ENCODE assay signal across 8 cellular contexts in the genomic region with DNA sequence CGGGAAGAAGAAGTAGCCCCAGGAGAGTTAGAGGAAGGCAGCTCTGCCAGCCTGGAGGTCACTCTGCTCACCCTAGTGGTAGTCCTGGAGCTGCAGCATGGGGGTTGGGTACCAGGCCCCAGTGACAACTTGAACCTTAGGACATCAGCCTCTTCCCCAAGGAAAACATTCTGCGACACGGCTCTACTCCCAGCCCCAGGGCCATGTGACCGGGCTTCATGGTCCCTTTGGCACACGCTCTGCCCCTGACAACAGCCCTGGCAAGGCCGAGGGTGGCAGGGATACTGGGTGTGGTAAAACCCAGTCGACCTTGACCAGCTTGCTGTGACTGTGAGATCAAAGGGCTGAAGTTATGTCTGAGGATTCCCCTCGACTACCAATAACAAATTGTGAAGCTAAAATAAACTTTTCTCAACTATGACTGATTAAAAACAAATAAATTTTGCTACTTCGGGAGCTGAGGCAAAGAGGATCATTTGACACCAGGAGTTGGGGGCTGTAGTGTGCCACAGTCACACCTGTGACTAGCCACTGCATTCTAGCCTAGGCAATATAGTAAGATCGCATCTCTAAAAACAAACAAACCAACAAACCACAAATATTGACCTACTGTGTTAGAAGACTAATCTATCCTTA. TPM values are rescaled to one million over a fixed set of nuclear protein-coding genes. Genes with fewer than 3 reads are reported as not detected.
DNase-seq lines count a peak whose midpoint lies in the region; ATAC-seq and TF ChIP-seq lines count a peak whose summit lies in the region.

No MANE protein-coding gene starts in this region.

- H3K36me3 Mint-ChIP-seq in activated B cell treated with CpG ODN at 0.5 μM for 24 hours (ENCODE audit: low read depth) (no peaks in the 10 kb centered on the region), T-cell (no peaks in the 10 kb centered on the region)
- H3K36me3 Mint-ChIP-seq in activated T-cell treated with anti-CD3 and anti-CD28 coated beads, Interleukin-2, amount 50 U/mL, for 72 hours (ENCODE audit: insufficient read depth in 2 of 2) = no peaks in the 10 kb centered on the region

- POLR2A ChIA-PET in activated B cell treated with CpG ODN at 0.5 μM for 24 hours (lab: Charles Lee) = interaction anchor here (0.6 to 4.7 kb wide), 12 partner anchors 9 to 67 kb away, joined by 3 to 38 read pairs (median 5); partner anchors contain the start of gene ARID1B
- POLR2A ChIA-PET in T-cell (lab: Charles Lee) = interaction anchor here in 1 of 2 donors (0.7 to 0.9 kb wide), 2 partner anchors 47 to 127 kb away, joined by 3 to 5 read pairs; no protein-coding TSS in a partner anchor

- H3K27ac ChIP-seq in parathyroid adenoma = no peak overlapping the region
- no peak overlapping the region for H3K27ac ChIP-seq in esophagus squamous epithelium

- DNase-seq in activated B cell treated with CpG ODN at 0.5 μM for 24 hours = peak; percentile 32
- no peak for DNase-seq in esophagus squamous epithelium (lab: John Stamatoyannopoulos, UW)
- DNase-seq in T-cell = no peak
- no peak for DNase-seq in SKM-1 treated with dmso at 0.1 percent for 144 hours (lab: John Stamatoyannopoulos, UW; ENCODE audit: unreplicated experiment)
- no peak for DNase-seq in activated T-cell treated with anti-CD3 and anti-CD28 coated beads, Interleukin-2, amount 50 U/mL, for 72 hours

- H3K4me1 ChIP-seq in parathyroid adenoma (peaks cover 6% of the 10 kb centered on the region), esophagus squamous epithelium (peaks cover 0 to 4% (median 0%) of the 10 kb centered on the region in 3 donors)

- WGBS in esophagus squamous epithelium, 2 donors = 47 to 55% methylated on average over 7 to 8 of the region's 10 CpGs

- H3K27me3 ChIP-seq in parathyroid adenoma (ENCODE audit: control insufficient read depth, insufficient read depth, low read length) (no peaks in the 10 kb centered on the region), esophagus squamous epithelium (no peaks in the 10 kb centered on the region)

- H3K27me3 Mint-ChIP-seq in activated B cell treated with CpG ODN at 0.5 μM for 24 hours (no peaks in the 10 kb centered on the region), T-cell (peaks cover 5 to 10% of the 10 kb centered on the region in 2 donors)
- peaks cover 8% of the 10 kb centered on the region for H3K27me3 Mint-ChIP-seq in activated T-cell treated with anti-CD3 and anti-CD28 coated beads, Interleukin-2, amount 50 U/mL, for 72 hours (ENCODE audit: low read depth)

- H3K4me3 ChIP-seq in parathyroid adenoma (ENCODE audit: low read depth, low read length) (no peak overlapping the region), esophagus squamous epithelium (no peak overlapping the region)

- H3K9me3 ChIP-seq in parathyroid adenoma (ENCODE audit: control insufficient read depth, low read length) (no peaks in the 10 kb centered on the region), esophagus squamous epithelium (no peaks in the 10 kb centered on the region)

- no peaks in the 10 kb centered on the region for H3K79me2 ChIP-seq in parathyroid adenoma

- no peak overlapping the region for H3K9ac ChIP-seq in parathyroid adenoma

- peak overlapping the region; percentile 35 for H3K4me2 ChIP-seq in parathyroid adenoma (ENCODE audit: low read length)

- peak overlapping the region; percentile 77 for H2AFZ ChIP-seq in parathyroid adenoma

- peak; percentile 80 for ATAC-seq in GM18867 (IDR thresholded peaks at IDR 0.05; ENCODE audit: unreplicated experiment)
- ATAC-seq in HG03039 (IDR thresholded peaks at IDR 0.05; ENCODE audit: unreplicated experiment) = peak; percentile 61
- peak; percentile 97 for ATAC-seq in activated B cell treated with CpG ODN at 0.5 μM for 24 hours (ENCODE audit: low read depth)
- ATAC-seq in T-cell (replicated peaks in 1 of 4) = no peak
- no peak for ATAC-seq in activated T-cell treated with anti-CD3 and anti-CD28 coated beads, Interleukin-2, amount 50 U/mL, for 72 hours (replicated peaks in 1 of 2)

- TF ChIP-seq CTCF in activated B cell treated with CpG ODN at 0.5 μM for 24 hours (IDR thresholded peaks at IDR 0.05) = no peak
- TF ChIP-seq CTCF in parathyroid adenoma (IDR thresholded peaks at IDR 0.05) = peak; percentile 57
- TF ChIP-seq CTCF in esophagus squamous epithelium (IDR thresholded peaks at IDR 0.05) = peak in 2 of 6 experiments; percentile 23 to 31

- intact Hi-C loops in activated B cell treated with CpG ODN at 0.5 μM for 24 hours (cut with micrococcal nuclease) = loop anchor here (1.0 to 2.0 kb wide), 4 partner anchors 8 to 188 kb away; no protein-coding TSS in a partner anchor
- intact Hi-C loops in esophagus squamous epithelium (cut with DNase I) = no loop called here

- H3K4me1 Mint-ChIP-seq in activated B cell treated with CpG ODN at 0.5 μM for 24 hours (peaks cover 48% of the 10 kb centered on the region), T-cell (peaks cover 0 to 2% (median 0%) of the 10 kb centered on the region in 3 donors)
- no peaks in the 10 kb centered on the region for H3K4me1 Mint-ChIP-seq in activated T-cell treated with anti-CD3 and anti-CD28 coated beads, Interleukin-2, amount 50 U/mL, for 72 hours (ENCODE audit: low read depth)

- peak overlapping the region; percentile 72 for H3K27ac Mint-ChIP-seq in activated B cell treated with CpG ODN at 0.5 μM for 24 hours
- H3K27ac Mint-ChIP-seq in T-cell = peak overlapping the region in 1 of 2 donors; percentile 75
- H3K27ac Mint-ChIP-seq in activated T-cell treated with anti-CD3 and anti-CD28 coated beads, Interleukin-2, amount 50 U/mL, for 72 hours = no peak overlapping the region

- H3K9me3 Mint-ChIP-seq in activated B cell treated with CpG ODN at 0.5 μM for 24 hours (no peaks in the 10 kb centered on the region), T-cell (no peaks in the 10 kb centered on the region)
- H3K9me3 Mint-ChIP-seq in activated T-cell treated with anti-CD3 and anti-CD28 coated beads, Interleukin-2, amount 50 U/mL, for 72 hours = no peaks in the 10 kb centered on the region

- H3K4me3 Mint-ChIP-seq in activated B cell treated with CpG ODN at 0.5 μM for 24 hours = peak overlapping the region; percentile 25
- no peak overlapping the region for H3K4me3 Mint-ChIP-seq in T-cell
- no peak overlapping the region for H3K4me3 Mint-ChIP-seq in activated T-cell treated with anti-CD3 and anti-CD28 coated beads, Interleukin-2, amount 50 U/mL, for 72 hours

- CTCF ChIA-PET in activated B cell treated with CpG ODN at 0.5 μM for 24 hours (lab: Charles Lee) (interaction anchor here (1.0 to 1.4 kb wide), 6 partner anchors 11 to 188 kb away, joined by 3 to 5 read pairs (median 4); partner anchors contain the start of gene ARID1B), T-cell (lab: Charles Lee) (interaction anchor here in 1 of 2 donors (0.7 kb wide), 1 partner anchor 488 kb away, joined by 3 read pairs; no protein-coding TSS in a partner anchor)

- no peak for TF ChIP-seq POLR2A in esophagus squamous epithelium (IDR thresholded peaks at IDR 0.05)

- H3K36me3 ChIP-seq in parathyroid adenoma (ENCODE audit: control insufficient read depth, insufficient read depth, low read length) (no peaks in the 10 kb centered on the region), esophagus squamous epithelium (no peaks in the 10 kb centered on the region)

RNA-seq across cellular contexts. Expression of gene ARID1B, which starts 24.4 kb away (rescaled TPM):
- total RNA-seq in activated B cell treated with CpG ODN at 0.5 μM for 24 hours (194 and 248 TPM in 2 replicates), esophagus squamous epithelium (100 to 1,000 TPM in 1 of 4 donors, 10 to 100 TPM in 3; 25.2 to 103 (median 59.5) TPM), T-cell (100 to 1,000 TPM; 103 to 161 (median 108) TPM)
- total RNA-seq in activated T-cell treated with anti-CD3 and anti-CD28 coated beads, Interleukin-2, amount 50 U/mL, for 72 hours = 10 to 100 TPM; 62.9 to 71.6 TPM

Comparison
In these comparisons a context has a peak if more than half of its experiments do, and no peak if none do; other contexts are left out.
1. ATAC-seq: peak in GM18867 (single experiment), HG03039 (single experiment) and activated B cell treated with CpG ODN at 0.5 μM for 24 hours (single experiment); none in T-cell (0 of 4) and activated T-cell treated with anti-CD3 and anti-CD28 coated beads, Interleukin-2, amount 50 U/mL, for 72 hours (0 of 2).